11 cellular contexts compared by ENCODE assay signal in genomic region chr6:20952605-20953004, GRCh38.
A peak's percentile ranks its signal among the peaks of the same experiment; 100 is the strongest.
DNase-seq lines count a peak whose midpoint lies in the region; ATAC-seq and TF ChIP-seq lines count a peak whose summit lies in the region.
"Had no signal": no experiment of that assay in that cellular context is flagged by ENCODE, and none has a peak within 500 bp of the region (broad histone marks: within the 10 kb centered on the region; RNA-seq: fewer than 3 reads in every experiment).

No MANE protein-coding gene starts in this region.

- peak overlapping the region in 1 of 2 experiments; percentile 62 for H3K18ac ChIP-seq in mesenchymal stem cell (ENCODE audit: low read depth in 1 of 2, low read length in 2 of 2)

- ATAC-seq in HG03045 (IDR thresholded peaks at IDR 0.05; ENCODE audit: unreplicated experiment), result no peak
- ATAC-seq: left lobe of liver had no signal

- no peaks in the 10 kb centered on the region for H3K27me3 ChIP-seq in mesenchymal stem cell (ENCODE audit: control insufficient read depth in 1 of 2, insufficient read depth in 1 of 2, low read length in 2 of 2)

- no peak overlapping the region for H3K23ac ChIP-seq in mesenchymal stem cell (ENCODE audit: low read length in 2 of 2)

- H3K4me1 ChIP-seq in mesenchymal stem cell (ENCODE audit: control insufficient read depth, insufficient read depth, low read depth, low read length), result peaks cover 3% of the 10 kb centered on the region

- peak overlapping the region; percentile 40 for H3K27ac ChIP-seq in mesenchymal stem cell (ENCODE audit: low read length, poor library complexity, severe bottlenecking)

- no peaks in the 10 kb centered on the region for H3K79me1 ChIP-seq in mesenchymal stem cell (replicated peaks; ENCODE audit: low read length, poor library complexity, severe bottlenecking)

- 34% methylated on average over 4 of the region's 4 CpGs for WGBS in mesenchymal stem cell

- H2BK5ac ChIP-seq in mesenchymal stem cell (ENCODE audit: low read depth, low read length, poor library complexity, severe bottlenecking), result no peak overlapping the region

- H4K8ac ChIP-seq in mesenchymal stem cell (ENCODE audit: low read length), result no peak overlapping the region

- no peak overlapping the region for H2AFZ ChIP-seq in mesenchymal stem cell (ENCODE audit: low read depth, low read length)

- H4K91ac ChIP-seq in mesenchymal stem cell (ENCODE audit: low read length), result no peak overlapping the region

- peak overlapping the region in 1 of 2 experiments; percentile 66 for H2BK12ac ChIP-seq in mesenchymal stem cell (ENCODE audit: low read length in 2 of 2)

- no peak overlapping the region for H3K9ac ChIP-seq in mesenchymal stem cell (ENCODE audit: low read length)

- no peaks in the 10 kb centered on the region for H3K9me3 ChIP-seq in mesenchymal stem cell (ENCODE audit: control insufficient read depth, low read length)

- H3K4me3 ChIP-seq in astrocyte of the spinal cord (ENCODE audit: low read depth, low read length) (no peak overlapping the region), mesenchymal stem cell (ENCODE audit: insufficient read depth in 1 of 2, low read depth in 1 of 2, low read length in 2 of 2) (no peak overlapping the region)

- DNase-seq in DMS53 treated with DMSO at 0.1 percent for 48 hours (lab: John Stamatoyannopoulos, UW; ENCODE audit: unreplicated experiment) (peak; percentile 48), LHCN-M2 (ENCODE audit: low read depth) (peak; percentile 37), astrocyte of the spinal cord (ENCODE audit: low read depth, low spot score) (peak; percentile 77), mesenchymal stem cell (peak; percentile 79), retina (no peak)
- no peak for DNase-seq in activated CD4-positive, CD25-positive, alpha-beta regulatory T cell treated with anti-CD3 and anti-CD28 coated beads, Interleukin-2, amount 50 U/mL, for 72 hours
- DNase-seq in effector CD8-positive, alpha-beta T cell (lab: John Stamatoyannopoulos, UW), result no peak
- DNase-seq: activated CD8-positive, alpha-beta memory T cell treated with anti-CD3 and anti-CD28 coated beads for 24 hours; substantia nigra had no signal

- no peak overlapping the region for H2AK5ac ChIP-seq in mesenchymal stem cell (ENCODE audit: low read length, severe bottlenecking)

- in situ Hi-C loops in astrocyte of the spinal cord (cut with HindIII; ENCODE audit: low sequenced_read_pairs), result no loop called here

- peaks cover 0 to 7% of the 10 kb centered on the region in 2 experiments for H3K36me3 ChIP-seq in mesenchymal stem cell (ENCODE audit: control insufficient read depth in 1 of 2, insufficient read depth in 2 of 2, low read depth in 1 of 2, low read length in 2 of 2)

- H3K4ac ChIP-seq in mesenchymal stem cell (ENCODE audit: low read depth in 1 of 2, low read length in 2 of 2), result no peak overlapping the region

- no peak overlapping the region for H2BK15ac ChIP-seq in mesenchymal stem cell (ENCODE audit: low read depth, poor library complexity, severe bottlenecking)

- H3K14ac ChIP-seq in mesenchymal stem cell (ENCODE audit: low read length in 2 of 2), result no peak overlapping the region

- no peak overlapping the region for H2BK120ac ChIP-seq in mesenchymal stem cell (ENCODE audit: low read depth, low read length)

- no peak for TF ChIP-seq CTCF in astrocyte of the spinal cord (IDR thresholded peaks at IDR 0.05; ENCODE audit: low read depth, low read length)

- H3K4me2 ChIP-seq in mesenchymal stem cell (ENCODE audit: low read length, poor library complexity, severe bottlenecking), result no peak overlapping the region

Comparison
In these comparisons a context has a peak if more than half of its experiments do, and no peak if none do; other contexts are left out.
1. DNase-seq: peak in DMS53 treated with DMSO at 0.1 percent for 48 hours (single experiment), LHCN-M2 (single experiment), astrocyte of the spinal cord (single experiment) and mesenchymal stem cell (single experiment); none in retina (single experiment), activated CD4-positive, CD25-positive, alpha-beta regulatory T cell treated with anti-CD3 and anti-CD28 coated beads, Interleukin-2, amount 50 U/mL, for 72 hours (single experiment) and effector CD8-positive, alpha-beta T cell (single experiment).